Comparison of ENCODE assay signal across 1 cellular context in genomic region chr3:177385831-177386301, GRCh38.
TF ChIP-seq lines count a peak whose summit lies in the region.

No MANE protein-coding gene starts in this region.

TF ChIP-seq in WTC11, 78 proteins besides CTCF, POLR2A, EP300 and RAD21 (continued from another document):
- TF ChIP-seq ZNF532 (CRISPR knock-in tag; IDR thresholded peaks at IDR 0.05; ENCODE audit: borderline replicate concordance) (no peak), ZNF121 (CRISPR knock-in tag; IDR thresholded peaks at IDR 0.05) (no peak), ZNF232 (CRISPR knock-in tag; IDR thresholded peaks at IDR 0.05) (no peak), ERG (CRISPR knock-in tag; IDR thresholded peaks at IDR 0.05) (no peak), ZNF138 (CRISPR knock-in tag; conservative IDR thresholded peaks at IDR 0.05) (no peak)
